ENCODE assay signal across 8 cellular contexts in genomic region chr17:78748730-78749317, GRCh38. TPM values are rescaled to one million over a fixed set of nuclear protein-coding genes. Genes with fewer than 3 reads are reported as not detected.
DNase-seq lines count a peak whose midpoint lies in the region; ATAC-seq and TF ChIP-seq lines count a peak whose summit lies in the region.

No MANE protein-coding gene starts in this region.

- peaks cover 0 to 32% (median 6%) of the 10 kb centered on the region in 5 donors for H3K36me3 Mint-ChIP-seq in naive thymus-derived CD4-positive, alpha-beta T cell
- peaks cover 3% of the 10 kb centered on the region for H3K36me3 Mint-ChIP-seq in type B pancreatic cell

- H3K9me3 ChIP-seq in naive thymus-derived CD4-positive, alpha-beta T cell (ENCODE audit: control insufficient read depth in 2 of 3, low read length in 3 of 3), result no peaks in the 10 kb centered on the region

- H3K27me3 ChIP-seq in naive thymus-derived CD4-positive, alpha-beta T cell (ENCODE audit: control insufficient read depth in 2 of 2, insufficient read depth in 2 of 2, low read length in 2 of 2), result no peaks in the 10 kb centered on the region

- intact Hi-C loops in naive thymus-derived CD4-positive, alpha-beta T cell (cut with micrococcal nuclease), result loop anchor here (1.0 to 5.0 kb wide), 12 partner anchors 10 to 392 kb away; partner anchors contain the start of gene USP36 (in 1 of the 2)

- ATAC-seq in HG03432 (IDR thresholded peaks at IDR 0.05; ENCODE audit: unreplicated experiment), result peak; percentile 50
- peak; percentile 92 for ATAC-seq in naive thymus-derived CD4-positive, alpha-beta T cell

- H3K27ac Mint-ChIP-seq in naive thymus-derived CD4-positive, alpha-beta T cell, result peak overlapping the region; percentile 87 to 98 (median 95)
- H3K27ac Mint-ChIP-seq in type B pancreatic cell, result peak overlapping the region; percentile 8

- no peak overlapping the region for H3K4me3 ChIP-seq in choroid plexus epithelial cell (ENCODE audit: low read depth, low read length)
- peak overlapping the region; percentile 51 for H3K4me3 ChIP-seq in naive thymus-derived CD4-positive, alpha-beta T cell (ENCODE audit: low read length)

- H3K4me1 Mint-ChIP-seq in naive thymus-derived CD4-positive, alpha-beta T cell, result peaks cover 76 to 99% (median 92%) of the 10 kb centered on the region in 7 donors
- H3K4me1 Mint-ChIP-seq in type B pancreatic cell (ENCODE audit: unreplicated experiment), result peaks cover 43% of the 10 kb centered on the region

- no peaks in the 10 kb centered on the region for H3K36me3 ChIP-seq in naive thymus-derived CD4-positive, alpha-beta T cell (ENCODE audit: control insufficient read depth in 2 of 3, insufficient read depth in 3 of 3, low read length in 3 of 3)

- POLR2A ChIA-PET in naive thymus-derived CD4-positive, alpha-beta T cell (lab: Charles Lee), result interaction anchor here (0.7 to 8.5 kb wide), 21 partner anchors 10 to 93 kb away, joined by 3 to 122 read pairs (median 9); partner anchors contain the start of gene CYTH1

- DNase-seq in GF-D8 (lab: John Stamatoyannopoulos, UW), result peak; percentile 97
- DNase-seq in activated CD4-positive, CD25-positive, alpha-beta regulatory T cell treated with anti-CD3 and anti-CD28 coated beads, Interleukin-2, amount 50 U/mL, for 16 hours (ENCODE audit: low read depth, low spot score), result peak; percentile 57
- peak; percentile 56 for DNase-seq in choroid plexus epithelial cell (ENCODE audit: low read depth)
- DNase-seq in naive thymus-derived CD4-positive, alpha-beta T cell, result peak; percentile 46 to 93 (median 88)
- no peak for DNase-seq in type B pancreatic cell (ENCODE audit: extremely low spot score, unreplicated experiment)
- no peak for DNase-seq in NCI-H524 (lab: John Stamatoyannopoulos, UW)
- DNase-seq in NCI-H526 treated with DMSO at 0.1 percent for 48 hours (lab: John Stamatoyannopoulos, UW), result no peak

- H3K9me3 Mint-ChIP-seq in naive thymus-derived CD4-positive, alpha-beta T cell, result no peaks in the 10 kb centered on the region
- H3K9me3 Mint-ChIP-seq in type B pancreatic cell, result no peaks in the 10 kb centered on the region

- H3K4me1 ChIP-seq in naive thymus-derived CD4-positive, alpha-beta T cell (ENCODE audit: control insufficient read depth in 2 of 2, insufficient read depth in 2 of 2, low read length in 2 of 2), result peaks cover 93 to 97% of the 10 kb centered on the region in 2 donors

- peak overlapping the region; percentile 81 for H3K27ac ChIP-seq in naive thymus-derived CD4-positive, alpha-beta T cell (ENCODE audit: low read depth, low read length)

- H3K27me3 Mint-ChIP-seq in naive thymus-derived CD4-positive, alpha-beta T cell, result no peaks in the 10 kb centered on the region
- no peaks in the 10 kb centered on the region for H3K27me3 Mint-ChIP-seq in type B pancreatic cell

- CTCF ChIA-PET in naive thymus-derived CD4-positive, alpha-beta T cell (lab: Charles Lee), result interaction anchor here (0.7 to 2.5 kb wide), 14 partner anchors 10 to 94 kb away, joined by 3 to 9 read pairs (median 4); no protein-coding TSS in a partner anchor

- TF ChIP-seq CTCF in choroid plexus epithelial cell (conservative IDR thresholded peaks at IDR 0.05; ENCODE audit: low read depth, low read length) (no peak), type B pancreatic cell (conservative IDR thresholded peaks at IDR 0.05) (no peak)

- H3K4me3 Mint-ChIP-seq in naive thymus-derived CD4-positive, alpha-beta T cell, result peak overlapping the region; percentile 76 to 93 (median 86)
- no peak overlapping the region for H3K4me3 Mint-ChIP-seq in type B pancreatic cell

RNA-seq across cellular contexts. Expression of gene CYTH1, which starts 33.2 kb away (rescaled TPM):
- total RNA-seq in naive thymus-derived CD4-positive, alpha-beta T cell, result 100 to 1,000 TPM; 297 to 452 (median 420) TPM
- polyA plus RNA-seq in naive thymus-derived CD4-positive, alpha-beta T cell, result 100 to 1,000 TPM; 314 to 395 TPM
- 18.8 and 30.3 TPM in 2 replicates for total RNA-seq in type B pancreatic cell (ENCODE audit: low replicate concordance)

Comparison
In these comparisons a context has a peak if more than half of its experiments do, and no peak if none do; other contexts are left out.
1. DNase-seq: peak in GF-D8 (single experiment), activated CD4-positive, CD25-positive, alpha-beta regulatory T cell treated with anti-CD3 and anti-CD28 coated beads, Interleukin-2, amount 50 U/mL, for 16 hours (single experiment), choroid plexus epithelial cell (single experiment) and naive thymus-derived CD4-positive, alpha-beta T cell (9 of 9); none in type B pancreatic cell (single experiment), NCI-H524 (0 of 2) and NCI-H526 treated with DMSO at 0.1 percent for 48 hours (single experiment).